14 cellular contexts compared by ENCODE assay signal in the genomic region with DNA sequence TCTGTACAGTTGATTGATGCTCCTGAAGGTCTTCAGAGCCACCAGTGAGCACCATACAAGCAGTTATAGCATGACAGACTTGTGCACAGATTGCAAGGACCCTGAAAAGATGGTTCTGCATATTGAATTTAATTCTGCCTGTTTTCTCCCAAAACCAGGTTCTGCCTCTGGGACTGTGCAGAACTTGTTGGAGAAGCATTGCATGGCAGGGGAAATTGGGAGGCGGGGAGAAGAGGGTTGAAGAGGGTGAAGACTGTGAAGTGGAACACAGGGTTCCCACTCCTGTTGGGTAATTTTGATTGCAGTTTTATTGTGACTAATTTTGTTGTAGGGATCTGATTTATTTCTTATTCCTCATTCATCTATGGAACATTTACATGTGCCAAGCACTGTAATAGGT. TPM values are rescaled to one million over a fixed set of nuclear protein-coding genes. Genes with fewer than 3 reads are reported as not detected.
"Had no signal": no experiment of that assay in that cellular context is flagged by ENCODE, and none has a peak within 500 bp of the region (broad histone marks: within the 10 kb centered on the region; RNA-seq: fewer than 3 reads in every experiment).

No MANE protein-coding gene starts in this region.

- DNase-seq: activated CD4-positive, CD25-positive, alpha-beta regulatory T cell; activated CD8-positive, alpha-beta memory T cell treated with anti-CD3 and anti-CD28 coated beads, Interleukin-2, amount 50 U/mL, for 4 hours; adrenal gland; caudate nucleus; effector CD4-positive, alpha-beta T cell; pancreas; stimulated activated CD4-positive, alpha-beta T cell treated with anti-CD3 and anti-CD28 coated beads, Interleukin-15, amount 100 ng/mL, for 24 hours; stimulated activated CD4-positive, alpha-beta T cell treated with anti-CD3 and anti-CD28 coated beads, Interleukin-4, amount 100 ng/mL, for 24 hours; T-helper 1 cell had no signal

- H3K4me3 Mint-ChIP-seq: type B pancreatic cell had no signal

- H3K27ac Mint-ChIP-seq: type B pancreatic cell had no signal

- H3K9me3 Mint-ChIP-seq: type B pancreatic cell had no signal

- ATAC-seq: pancreas had no signal

- H3K27me3 Mint-ChIP-seq: type B pancreatic cell had no signal

- H3K36me3 Mint-ChIP-seq: type B pancreatic cell had no signal

RNA-seq across cellular contexts. Expression of gene ZNF80, which starts 10.3 kb away (rescaled TPM):
- total RNA-seq: adrenal gland, hepatocyte, lower leg skin, mesenteric fat pad, renal cortical epithelial cell had no signal

RNA-seq across cellular contexts. Expression of gene DRD3, which starts 48.2 kb away (rescaled TPM):
- total RNA-seq: adrenal gland, hepatocyte, lower leg skin, mesenteric fat pad, pancreas, renal cortical epithelial cell had no signal
